In genomic region chr4:8534601-8535000, GRCh38 we compare ENCODE assay signal across 19 cellular contexts. TPM values are rescaled to one million over a fixed set of nuclear protein-coding genes. Genes with fewer than 3 reads are reported as not detected.
DNase-seq lines count a peak whose midpoint lies in the region; ATAC-seq and TF ChIP-seq lines count a peak whose summit lies in the region.
"Had no signal": no experiment of that assay in that cellular context is flagged by ENCODE, and none has a peak within 500 bp of the region (broad histone marks: within the 10 kb centered on the region; RNA-seq: fewer than 3 reads in every experiment).

No MANE protein-coding gene starts in this region.

- peaks cover 27% of the 10 kb centered on the region for H3K4me1 Mint-ChIP-seq in nephron

- H3K4me1 ChIP-seq in SJCRH30 (peaks cover 44% of the 10 kb centered on the region), upper lobe of left lung (peaks cover 23 to 36% (median 25%) of the 10 kb centered on the region in 4 donors)

- 27 to 42% methylated on average over 3 of the region's 3 CpGs for WGBS in upper lobe of left lung, 2 donors

- H3K4me3 ChIP-seq in SJCRH30 (no peak overlapping the region), upper lobe of left lung (no peak overlapping the region)
- H3K4me3 ChIP-seq: BLaER1, esophagus muscularis mucosa had no signal

- peaks cover 4% of the 10 kb centered on the region for H3K9me3 Mint-ChIP-seq in nephron

- ATAC-seq in esophagus mucosa (peak; percentile 14), upper lobe of left lung (ENCODE audit: low FRiP score in 2 of 2) (no peak), GM18517 (IDR thresholded peaks at IDR 0.05; ENCODE audit: unreplicated experiment) (no peak), HG02973 (IDR thresholded peaks at IDR 0.05; ENCODE audit: unreplicated experiment) (no peak)

- no peaks in the 10 kb centered on the region for H3K36me3 ChIP-seq in SJCRH30
- H3K36me3 ChIP-seq in upper lobe of left lung: no peaks in the 10 kb centered on the region
- H3K36me3 ChIP-seq: BLaER1, esophagus muscularis mucosa had no signal

- H3K9me3 ChIP-seq in SJCRH30 (replicated peaks) (peaks cover 10% of the 10 kb centered on the region), upper lobe of left lung (no peaks in the 10 kb centered on the region)
- H3K9me3 ChIP-seq: esophagus muscularis mucosa had no signal

- peaks cover 5% of the 10 kb centered on the region for H3K27me3 Mint-ChIP-seq in nephron (ENCODE audit: low read depth)
- H3K27me3 Mint-ChIP-seq: activated CD4-positive, alpha-beta T cell treated with anti-CD3 and anti-CD28 coated beads for 36 hours; activated naive CD8-positive, alpha-beta T cell treated with anti-CD3 and anti-CD28 coated beads, Interleukin-2, amount 10 ng/mL, durations not matched to agents 7 days and 5 days had no signal

- no peaks in the 10 kb centered on the region for H3K27me3 ChIP-seq in SJCRH30
- no peaks in the 10 kb centered on the region for H3K27me3 ChIP-seq in upper lobe of left lung
- H3K27me3 ChIP-seq: BLaER1, esophagus muscularis mucosa had no signal

- no peak for TF ChIP-seq CTCF in nephron (IDR thresholded peaks at IDR 0.05; ENCODE audit: unreplicated experiment in 3 of 3)
- no peak for TF ChIP-seq CTCF in upper lobe of left lung (IDR thresholded peaks at IDR 0.05)

- no peaks in the 10 kb centered on the region for H3K36me3 Mint-ChIP-seq in nephron (ENCODE audit: low read depth)
- H3K36me3 Mint-ChIP-seq: activated naive CD8-positive, alpha-beta T cell treated with anti-CD3 and anti-CD28 coated beads, Interleukin-2, amount 10 ng/mL, durations not matched to agents 7 days and 5 days had no signal

- no peak for TF ChIP-seq POLR2A in upper lobe of left lung (IDR thresholded peaks at IDR 0.05)

- H3K27ac Mint-ChIP-seq in nephron: peak overlapping the region; percentile 84 to 97 (median 87)
- H3K27ac Mint-ChIP-seq: activated CD4-positive, alpha-beta T cell treated with anti-CD3 and anti-CD28 coated beads for 36 hours; activated naive CD8-positive, alpha-beta T cell treated with anti-CD3 and anti-CD28 coated beads, Interleukin-2, amount 10 ng/mL, durations not matched to agents 7 days and 5 days; memory B cell had no signal

- H3K27ac ChIP-seq in SJCRH30 (peak overlapping the region; percentile 62), upper lobe of left lung (peak overlapping the region; percentile 68 to 79 (median 72))
- H3K27ac ChIP-seq: BLaER1 had no signal

- no peak for TF ChIP-seq EP300 in upper lobe of left lung (IDR thresholded peaks at IDR 0.05)

- DNase-seq in SJCRH30 (no peak), upper lobe of left lung (no peak), DMS79 (lab: John Stamatoyannopoulos, UW) (no peak), NCI-H1417 (lab: John Stamatoyannopoulos, UW) (no peak)
- DNase-seq: activated CD4-positive, alpha-beta T cell treated with anti-CD3 and anti-CD28 coated beads for 36 hours; activated naive CD8-positive, alpha-beta T cell treated with anti-CD3 and anti-CD28 coated beads, Interleukin-2, amount 10 ng/mL, durations not matched to agents 7 days and 5 days; activated T-cell treated with anti-CD3 and anti-CD28 coated beads for 4 hours; hippocampal formation; KG1; NCI-H524; stimulated activated CD4-positive, alpha-beta T cell treated with anti-CD3 and anti-CD28 coated beads, Interleukin-1b, Interleukin-23, amount 100 ng/mL, for 48 hours had no signal

- H3K4me3 Mint-ChIP-seq in nephron: peak overlapping the region in 1 of 3 experiments; percentile 4
- H3K4me3 Mint-ChIP-seq: activated CD4-positive, alpha-beta T cell treated with anti-CD3 and anti-CD28 coated beads for 36 hours; activated naive CD8-positive, alpha-beta T cell treated with anti-CD3 and anti-CD28 coated beads, Interleukin-2, amount 10 ng/mL, durations not matched to agents 7 days and 5 days; memory B cell had no signal

RNA-seq across cellular contexts. Expression of gene GPR78, which starts 45.6 kb away (rescaled TPM):
- 1.4 and 3.5 TPM in 2 replicates for total RNA-seq in SJCRH30 (2014; rRNA removed; shearing (Covaris generic))
- total RNA-seq in esophagus mucosa (6.4 TPM), upper lobe of left lung (under 1 TPM in 2 of 6 donors, not detected in 4; 0.03 to 0.07 TPM)
- total RNA-seq: activated CD4-positive, alpha-beta T cell treated with anti-CD3 and anti-CD28 coated beads for 36 hours; activated naive CD8-positive, alpha-beta T cell treated with anti-CD3 and anti-CD28 coated beads, Interleukin-2, amount 10 ng/mL, durations not matched to agents 7 days and 5 days; esophagus muscularis mucosa; T-helper 2 cell treated with Interferon-gamma antibody and Interleukin-4, amounts not matched to agents 100 ng/mL and 5 ng/mL, for 36 hours had no signal

RNA-seq across cellular contexts. Expression of gene CPZ, which starts 58.0 kb away (rescaled TPM):
- 47.1 and 53.7 TPM in 2 replicates for total RNA-seq in SJCRH30 (2014; rRNA removed; shearing (Covaris generic))
- total RNA-seq in esophagus mucosa: 0.80 TPM
- total RNA-seq in upper lobe of left lung: 1 to 10 TPM in 2 of 6 donors, under 1 TPM in 2, not detected in 2; 0.78 to 8.6 (median 1.2) TPM
- total RNA-seq: activated CD4-positive, alpha-beta T cell treated with anti-CD3 and anti-CD28 coated beads for 36 hours; activated naive CD8-positive, alpha-beta T cell treated with anti-CD3 and anti-CD28 coated beads, Interleukin-2, amount 10 ng/mL, durations not matched to agents 7 days and 5 days; T-helper 2 cell treated with Interferon-gamma antibody and Interleukin-4, amounts not matched to agents 100 ng/mL and 5 ng/mL, for 36 hours had no signal
